In genomic region chr18:46324556-46324955, GRCh38 we compare ENCODE assay signal across 7 cellular contexts.
DNase-seq lines count a peak whose midpoint lies in the region; ATAC-seq, FAIRE-seq and TF ChIP-seq lines count a peak whose summit lies in the region.

No MANE protein-coding gene starts in this region.

- peak overlapping the region; percentile 94 for H4K5ac ChIP-seq in mesendoderm (ENCODE audit: low read length)

- H4K8ac ChIP-seq in mesendoderm (ENCODE audit: low read depth, low read length) = peak overlapping the region; percentile 3

- no peak overlapping the region for H2AK5ac ChIP-seq in mesendoderm (ENCODE audit: low read length)

- TF ChIP-seq POLR2A in GM12891 (IDR thresholded peaks at IDR 0.05; ENCODE audit: low read depth, low read length) = no peak
- no peak for TF ChIP-seq POLR2A in uterus (IDR thresholded peaks at IDR 0.05)

- H3K27me3 ChIP-seq in mesendoderm (ENCODE audit: insufficient read depth, low read length, poor library complexity) = no peaks in the 10 kb centered on the region
- H3K27me3 ChIP-seq in uterus = no peaks in the 10 kb centered on the region

- H3K18ac ChIP-seq in mesendoderm (ENCODE audit: low read length) = no peak overlapping the region

- intact Hi-C loops in uterus (cut with DNase I; ENCODE audit: low total_unique reads) = no loop called here

- ATAC-seq in GM21528 (IDR thresholded peaks at IDR 0.05; ENCODE audit: low FRiP score, unreplicated experiment) = no peak

- H3K9ac ChIP-seq in mesendoderm (ENCODE audit: low read length) = peak overlapping the region; percentile 6

- WGBS in mesendoderm (ENCODE audit: extremely low coverage, insufficient coverage, low lambda C conversion rate) = no CpG with 5 or more reads among the region's 1 CpG

- no peaks in the 10 kb centered on the region for H3K9me3 ChIP-seq in uterus

- TF ChIP-seq CTCF in astrocyte of the spinal cord (IDR thresholded peaks at IDR 0.05; ENCODE audit: low read depth, low read length) (no peak), uterus (IDR thresholded peaks at IDR 0.05) (no peak)

- H3K23ac ChIP-seq in mesendoderm (ENCODE audit: low read length) = no peak overlapping the region

- H2BK120ac ChIP-seq in mesendoderm (ENCODE audit: low read depth, low read length) = no peak overlapping the region

- H3K4me3 ChIP-seq in astrocyte of the spinal cord (ENCODE audit: low read depth, low read length) = no peak overlapping the region
- H3K4me3 ChIP-seq in mesendoderm (ENCODE audit: low read length) = no peak overlapping the region
- H3K4me3 ChIP-seq in uterus = no peak overlapping the region

- H2BK5ac ChIP-seq in mesendoderm (ENCODE audit: low read length) = no peak overlapping the region

- H3K36me3 ChIP-seq in mesendoderm (ENCODE audit: control insufficient read depth, insufficient read depth, low read length) (no peaks in the 10 kb centered on the region), uterus (no peaks in the 10 kb centered on the region)

- no peak overlapping the region for H2BK15ac ChIP-seq in mesendoderm (replicated peaks; ENCODE audit: low read depth)

- no peak overlapping the region for H3K4ac ChIP-seq in mesendoderm (ENCODE audit: low read depth, low read length)

- in situ Hi-C loops in astrocyte of the spinal cord (cut with HindIII; ENCODE audit: low sequenced_read_pairs) = no loop called here

- no peaks in the 10 kb centered on the region for H3K79me1 ChIP-seq in mesendoderm (ENCODE audit: low read length)

- peak; percentile 71 for FAIRE-seq in GM12891 (lab: Jason Lieb, UNC)

- no peak overlapping the region for H3K4me2 ChIP-seq in mesendoderm (ENCODE audit: low read length)

- H3K4me1 ChIP-seq in mesendoderm (ENCODE audit: control insufficient read depth, low read depth, low read length) (peaks cover 8% of the 10 kb centered on the region), uterus (no peaks in the 10 kb centered on the region)

- DNase-seq in GM12891 (ENCODE audit: insufficient read length, low spot score) (no peak), NCI-H2107 treated with DMSO at 0.1 percent for 48 hours (lab: John Stamatoyannopoulos, UW; ENCODE audit: unreplicated experiment) (peak; percentile 81), astrocyte of the spinal cord (ENCODE audit: low read depth, low spot score) (peak; percentile 44), mesendoderm (peak; percentile 75), uterus (no peak), NCI-H1092 treated with DMSO at 0.1 percent for 48 hours (lab: John Stamatoyannopoulos, UW) (no peak)

- peak overlapping the region; percentile 53 for H3K56ac ChIP-seq in mesendoderm (ENCODE audit: low read length)

- no peak overlapping the region for H3K27ac ChIP-seq in mesendoderm (ENCODE audit: low read depth, low read length)
- no peak overlapping the region for H3K27ac ChIP-seq in uterus

- H3K79me2 ChIP-seq in mesendoderm (ENCODE audit: control insufficient read depth, insufficient read depth, low read length) = no peaks in the 10 kb centered on the region

TF ChIP-seq in GM12891, 5 proteins besides CTCF, POLR2A, EP300 and RAD21:
- TF ChIP-seq POLR2AphosphoS5 (IDR thresholded peaks at IDR 0.05; ENCODE audit: low read depth, low read length) = no peak
- no peak for TF ChIP-seq SPI1 (IDR thresholded peaks at IDR 0.05; ENCODE audit: low read depth, low read length)
- TF ChIP-seq TAF1 (IDR thresholded peaks at IDR 0.05; ENCODE audit: low read depth, low read length) = no peak

Comparison
In these comparisons a context has a peak if more than half of its experiments do, and no peak if none do; other contexts are left out.
1. DNase-seq: peak in NCI-H2107 treated with DMSO at 0.1 percent for 48 hours (single experiment), astrocyte of the spinal cord (single experiment) and mesendoderm (single experiment); none in GM12891 (single experiment), uterus (0 of 2) and NCI-H1092 treated with DMSO at 0.1 percent for 48 hours (single experiment).